ENCODE assay signal across 25 cellular contexts in genomic region chr3:184004483-184004882, GRCh38. TPM values are rescaled to one million over a fixed set of nuclear protein-coding genes. Genes with fewer than 3 reads are reported as not detected.
DNase-seq lines count a peak whose midpoint lies in the region; ATAC-seq and TF ChIP-seq lines count a peak whose summit lies in the region.
"Had no signal": no experiment of that assay in that cellular context is flagged by ENCODE, and none has a peak within 500 bp of the region (broad histone marks: within the 10 kb centered on the region; RNA-seq: fewer than 3 reads in every experiment).

No MANE protein-coding gene starts in this region.

- H3K4me1 Mint-ChIP-seq in dendritic cell treated with granulocyte-macrophage colony-stimulating factor and Interleukin-4, amounts not matched to agents 40 ng/mL and 50 ng/mL, for 4 days (ENCODE audit: low read depth): peaks cover 66% of the 10 kb centered on the region
- H3K4me1 Mint-ChIP-seq: central memory CD8-positive, alpha-beta T cell had no signal

- CTCF ChIA-PET in IMR-90 (lab: Yijun Ruan, JAX): no interaction called here

- H2BK12ac ChIP-seq in mesenchymal stem cell (ENCODE audit: low read length in 2 of 2): no peak overlapping the region

- TF ChIP-seq POLR2A in IMR-90 (IDR thresholded peaks at IDR 0.05; ENCODE audit: low read depth, low read length) (no peak), breast epithelium (IDR thresholded peaks at IDR 0.05) (no peak)

- POLR2A ChIA-PET in IMR-90 (lab: Charles Lee; ENCODE audit: unreplicated experiment): no interaction called here

- H3K18ac ChIP-seq in IMR-90 (ENCODE audit: low read depth, low read length) (peak overlapping the region; percentile 68; the same call in 1 of the 2 replicates), mesenchymal stem cell (ENCODE audit: low read depth in 1 of 2, low read length in 2 of 2) (no peak overlapping the region)

- peak overlapping the region; percentile 71; the same call in 1 of the 2 replicates for H4K91ac ChIP-seq in IMR-90 (ENCODE audit: insufficient read depth, low read depth, low read length)
- H4K91ac ChIP-seq in mesenchymal stem cell (ENCODE audit: low read length): no peak overlapping the region

- ATAC-seq in IMR-90 (ENCODE audit: low read depth): no peak
- ATAC-seq in GM21529 (IDR thresholded peaks at IDR 0.05; ENCODE audit: unreplicated experiment): no peak
- ATAC-seq: activated CD4-positive, alpha-beta T cell treated with anti-CD3 and anti-CD28 coated beads for 36 hours; HCT116 had no signal

- no peaks in the 10 kb centered on the region for H3K27me3 Mint-ChIP-seq in dendritic cell treated with granulocyte-macrophage colony-stimulating factor and Interleukin-4, amounts not matched to agents 40 ng/mL and 50 ng/mL, for 4 days
- H3K27me3 Mint-ChIP-seq: activated CD4-positive, alpha-beta T cell treated with anti-CD3 and anti-CD28 coated beads for 36 hours; activated T-cell treated with anti-CD3 and anti-CD28 coated beads, Interleukin-2, amount 50 U/mL, for 24 hours; CD4-positive, alpha-beta memory T cell; central memory CD8-positive, alpha-beta T cell had no signal

- no peaks in the 10 kb centered on the region for H4K20me1 ChIP-seq in IMR-90 (ENCODE audit: insufficient read depth, low read length)

- H3K4me3 ChIP-seq in IMR-90 (ENCODE audit: insufficient read depth, low read depth, low read length) (no peak overlapping the region), mesenchymal stem cell (ENCODE audit: insufficient read depth in 1 of 2, low read depth in 1 of 2, low read length in 2 of 2) (no peak overlapping the region), skeletal muscle tissue (ENCODE audit: low read length in 3 of 3) (no peak overlapping the region), breast epithelium (no peak overlapping the region)

- no peak overlapping the region for H2AK9ac ChIP-seq in IMR-90 (replicated peaks; ENCODE audit: low read depth, low read length, poor library complexity)

- peak overlapping the region; percentile 45; the same call in 1 of the 2 replicates for H4K5ac ChIP-seq in IMR-90 (ENCODE audit: low read depth, low read length)

- H3K9me3 ChIP-seq in IMR-90 (ENCODE audit: control insufficient read depth, insufficient read depth, low read length) (no peaks in the 10 kb centered on the region), mesenchymal stem cell (ENCODE audit: control insufficient read depth, low read length) (no peaks in the 10 kb centered on the region), skeletal muscle tissue (ENCODE audit: control insufficient read depth in 3 of 3, low read length in 3 of 3) (no peaks in the 10 kb centered on the region), breast epithelium (no peaks in the 10 kb centered on the region)

- BruUV-seq in IMR-90 (replicated peaks; lab: Mats Ljungman, UMichigan): no TSS peak

- no peak for TF ChIP-seq RAD21 in IMR-90 (IDR thresholded peaks at IDR 0.05; ENCODE audit: low read length)

- H3K27ac ChIP-seq in IMR-90 (ENCODE audit: insufficient read depth, low read length) (peak overlapping the region; percentile 68; the same call in 1 of the 2 replicates), mesenchymal stem cell (ENCODE audit: low read length, poor library complexity, severe bottlenecking) (peak overlapping the region; percentile 87), skeletal muscle tissue (ENCODE audit: low read depth, low read length) (peak overlapping the region; percentile 46), breast epithelium (no peak overlapping the region)

- in situ Hi-C loops in IMR-90 (cut with MboI; ENCODE audit: low sequenced_read_pairs): no loop called here

- peak overlapping the region; percentile 93; the same call in 2 of the 3 replicates for H2BK15ac ChIP-seq in IMR-90 (ENCODE audit: low read depth, low read length)
- no peak overlapping the region for H2BK15ac ChIP-seq in mesenchymal stem cell (ENCODE audit: low read depth, poor library complexity, severe bottlenecking)

- H3K14ac ChIP-seq in IMR-90 (replicated peaks; ENCODE audit: low read depth, low read length) (peak overlapping the region; percentile 77), mesenchymal stem cell (ENCODE audit: low read length in 2 of 2) (no peak overlapping the region)

- peak overlapping the region; percentile 2 for H3K4me3 Mint-ChIP-seq in dendritic cell treated with granulocyte-macrophage colony-stimulating factor and Interleukin-4, amounts not matched to agents 40 ng/mL and 50 ng/mL, for 4 days
- H3K4me3 Mint-ChIP-seq: activated CD4-positive, alpha-beta T cell treated with anti-CD3 and anti-CD28 coated beads for 36 hours; activated T-cell treated with anti-CD3 and anti-CD28 coated beads, Interleukin-2, amount 50 U/mL, for 24 hours; CD4-positive, alpha-beta memory T cell; central memory CD8-positive, alpha-beta T cell had no signal

- H3K4ac ChIP-seq in IMR-90 (ENCODE audit: low read depth, low read length) (peak overlapping the region; percentile 86), mesenchymal stem cell (ENCODE audit: low read depth in 1 of 2, low read length in 2 of 2) (no peak overlapping the region)

- TF ChIP-seq CTCF in IMR-90 (conservative IDR thresholded peaks at IDR 0.05; ENCODE audit: low read depth, low read length) (no peak), breast epithelium (IDR thresholded peaks at IDR 0.05) (no peak)

- peak overlapping the region; percentile 64 for H2BK120ac ChIP-seq in IMR-90 (ENCODE audit: low read depth, low read length)
- no peak overlapping the region for H2BK120ac ChIP-seq in mesenchymal stem cell (ENCODE audit: low read depth, low read length)

- H3K36me3 Mint-ChIP-seq in dendritic cell treated with granulocyte-macrophage colony-stimulating factor and Interleukin-4, amounts not matched to agents 40 ng/mL and 50 ng/mL, for 4 days (ENCODE audit: low read depth): peaks cover 47% of the 10 kb centered on the region

- no peaks in the 10 kb centered on the region for H3K9me3 Mint-ChIP-seq in dendritic cell treated with granulocyte-macrophage colony-stimulating factor and Interleukin-4, amounts not matched to agents 40 ng/mL and 50 ng/mL, for 4 days
- H3K9me3 Mint-ChIP-seq: activated T-cell treated with anti-CD3 and anti-CD28 coated beads, Interleukin-2, amount 50 U/mL, for 24 hours; CD4-positive, alpha-beta memory T cell; central memory CD8-positive, alpha-beta T cell had no signal

- H3K56ac ChIP-seq in IMR-90 (ENCODE audit: extremely low read depth, insufficient read depth, low read length): no peak overlapping the region

- no peaks in the 10 kb centered on the region for H3K27me3 ChIP-seq in IMR-90 (ENCODE audit: control insufficient read depth, insufficient read depth, low read length)
- no peaks in the 10 kb centered on the region for H3K27me3 ChIP-seq in mesenchymal stem cell (ENCODE audit: control insufficient read depth in 1 of 2, insufficient read depth in 1 of 2, low read length in 2 of 2)
- no peaks in the 10 kb centered on the region for H3K27me3 ChIP-seq in skeletal muscle tissue (ENCODE audit: control insufficient read depth in 3 of 3, insufficient read depth in 3 of 3, low read length in 3 of 3)
- H3K27me3 ChIP-seq in breast epithelium: no peaks in the 10 kb centered on the region

- intact Hi-C loops in IMR-90 (cut with micrococcal nuclease) (no loop called here), breast epithelium (cut with DNase I; ENCODE audit: low total_unique reads) (no loop called here)
- intact Hi-C loops in dendritic cell treated with granulocyte-macrophage colony-stimulating factor and Interleukin-4, amounts not matched to agents 40 ng/mL and 50 ng/mL, for 4 days (cut with micrococcal nuclease): no loop called here

- H3K79me1 ChIP-seq in IMR-90 (ENCODE audit: low read depth in 1 of 2, low read length in 2 of 2) (peaks cover 25 to 53% of the 10 kb centered on the region in 2 experiments), mesenchymal stem cell (replicated peaks; ENCODE audit: low read length, poor library complexity, severe bottlenecking) (peaks cover 23% of the 10 kb centered on the region)

- DNase-seq in IMR-90 (no peak), mesenchymal stem cell (peak; percentile 51), NCI-H128 (lab: John Stamatoyannopoulos, UW; ENCODE audit: unreplicated experiment) (no peak), breast epithelium (ENCODE audit: low spot score in 2 of 2) (no peak)
- DNase-seq in stimulated activated CD4-positive, alpha-beta T cell treated with anti-CD3 and anti-CD28 coated beads, Interleukin-4, amount 100 ng/mL, for 24 hours: no peak
- DNase-seq: activated CD4-positive, alpha-beta T cell treated with anti-CD3 and anti-CD28 coated beads for 36 hours; activated CD8-positive, alpha-beta memory T cell treated with anti-CD3 and anti-CD28 coated beads for 24 hours; activated naive CD4-positive, alpha-beta T cell; activated T-cell treated with anti-CD3 and anti-CD28 coated beads, Interleukin-2, amount 50 U/mL, for 24 hours; anterior cingulate cortex; CD4-positive, alpha-beta memory T cell; foreskin melanocyte; Karpas-422; mammary epithelial cell; NCI-H187; NCI-H526 treated with DMSO at 0.1 percent for 48 hours; right cardiac atrium; T-helper 1 cell had no signal

- dilution Hi-C loops in IMR-90 (cut with HindIII; ENCODE audit: low sequenced_read_pairs, unreplicated experiment): no loop called here

- peaks cover 19% of the 10 kb centered on the region for H3K9me1 ChIP-seq in IMR-90 (ENCODE audit: insufficient read depth, low read length)

- peak overlapping the region; percentile 73 for H3K27ac Mint-ChIP-seq in dendritic cell treated with granulocyte-macrophage colony-stimulating factor and Interleukin-4, amounts not matched to agents 40 ng/mL and 50 ng/mL, for 4 days
- H3K27ac Mint-ChIP-seq: activated CD4-positive, alpha-beta T cell treated with anti-CD3 and anti-CD28 coated beads for 36 hours; activated T-cell treated with anti-CD3 and anti-CD28 coated beads, Interleukin-2, amount 50 U/mL, for 24 hours; CD4-positive, alpha-beta memory T cell had no signal

- H3K23ac ChIP-seq in IMR-90 (ENCODE audit: low read depth, low read length) (no peak overlapping the region), mesenchymal stem cell (ENCODE audit: low read length in 2 of 2) (no peak overlapping the region)

- H2AK5ac ChIP-seq in IMR-90 (ENCODE audit: low read depth, low read length) (peak overlapping the region; percentile 91), mesenchymal stem cell (ENCODE audit: low read length, severe bottlenecking) (no peak overlapping the region)

- H3K4me1 ChIP-seq in IMR-90 (ENCODE audit: control insufficient read depth, insufficient read depth, low read length) (peaks cover 24% of the 10 kb centered on the region), mesenchymal stem cell (ENCODE audit: control insufficient read depth, insufficient read depth, low read depth, low read length) (peaks cover 16% of the 10 kb centered on the region), skeletal muscle tissue (ENCODE audit: control insufficient read depth in 3 of 3, insufficient read depth in 3 of 3, low read length in 3 of 3) (peaks cover 27 to 59% (median 56%) of the 10 kb centered on the region in 3 donors), breast epithelium (no peaks in the 10 kb centered on the region)

- WGBS in IMR-90 (ENCODE audit: extremely low coverage in 2 of 2, insufficient read length in 1 of 2), 2 experiments: no CpG with 5 or more reads among the region's 2 CpGs
- 20% methylated on average over 1 of the region's 2 CpGs for WGBS in mesenchymal stem cell

- H3K36me3 ChIP-seq in IMR-90 (ENCODE audit: control insufficient read depth, insufficient read depth, low read length) (no peaks in the 10 kb centered on the region), mesenchymal stem cell (ENCODE audit: control insufficient read depth in 1 of 2, insufficient read depth in 2 of 2, low read depth in 1 of 2, low read length in 2 of 2) (peaks cover 6 to 20% of the 10 kb centered on the region in 2 experiments), skeletal muscle tissue (ENCODE audit: control insufficient read depth in 3 of 3, insufficient read depth in 3 of 3, low read length in 3 of 3) (peaks cover 0 to 6% (median 5%) of the 10 kb centered on the region in 3 donors), breast epithelium (no peaks in the 10 kb centered on the region)

- H2AFZ ChIP-seq in IMR-90 (replicated peaks; ENCODE audit: low read length, poor library complexity): no peak overlapping the region
- no peak overlapping the region for H2AFZ ChIP-seq in mesenchymal stem cell (ENCODE audit: low read depth, low read length)

- H2BK5ac ChIP-seq in IMR-90 (ENCODE audit: low read depth, low read length, poor library complexity, severe bottlenecking) (peak overlapping the region; percentile 95), mesenchymal stem cell (ENCODE audit: low read depth, low read length, poor library complexity, severe bottlenecking) (no peak overlapping the region)

- peak overlapping the region; percentile 86 for H2BK20ac ChIP-seq in IMR-90 (ENCODE audit: low read depth, low read length)

- H3K9ac ChIP-seq in IMR-90 (ENCODE audit: low read depth, low read length) (no peak overlapping the region), mesenchymal stem cell (ENCODE audit: low read length) (no peak overlapping the region), skeletal muscle tissue (ENCODE audit: low read depth in 1 of 3, low read length in 3 of 3) (peak overlapping the region in 2 of 3 donors; percentile 17 to 42)

- H3K4me2 ChIP-seq in IMR-90 (ENCODE audit: low read depth, low read length) (no peak overlapping the region), mesenchymal stem cell (ENCODE audit: low read length, poor library complexity, severe bottlenecking) (no peak overlapping the region)

- H4K8ac ChIP-seq in IMR-90 (ENCODE audit: low read depth in 2 of 2, low read length in 2 of 2) (peak overlapping the region; percentile 64 to 87; a peak in 3 of 4 replicates), mesenchymal stem cell (ENCODE audit: low read length) (no peak overlapping the region)

RNA-seq across cellular contexts. Expression of gene ABCC5, which starts 13.2 kb away (rescaled TPM):
- total RNA-seq in IMR-90 (2012; rRNA removed): 8.4 and 9.2 TPM in 2 replicates
- polyA plus RNA-seq in IMR-90 (2012; rRNA removed): 16.2 and 17.7 TPM in 2 replicates
- 5.0 and 6.9 TPM in 2 replicates for polyA plus RNA-seq in IMR-90 (2012; cell fraction: cytosol; rRNA removed)
- 56.7 and 152 TPM in 2 replicates for polyA plus RNA-seq in IMR-90 (2012; cell fraction: nucleus; rRNA removed; ENCODE audit: low replicate concordance)
- 14.0 TPM for polyA plus RNA-seq in mesenchymal stem cell (2013, experiment 1 of 2)
- polyA plus RNA-seq in mesenchymal stem cell (2013, experiment 2 of 2): 13.5 TPM
- total RNA-seq in skeletal muscle tissue: 17.7 TPM
- total RNA-seq in breast epithelium: 10 to 100 TPM; 21.0 to 29.9 (median 21.8) TPM

RNA-seq across cellular contexts. Expression of gene HTR3D, which starts 27.1 kb away (rescaled TPM):
- total RNA-seq in IMR-90 (2012; rRNA removed) (not detected in 2 replicates), skeletal muscle tissue (not detected), breast epithelium (not detected)
- polyA plus RNA-seq in IMR-90 (2012; rRNA removed): not detected in 2 replicates
- not detected in 2 replicates for polyA plus RNA-seq in IMR-90 (2012; cell fraction: cytosol; rRNA removed)
- polyA plus RNA-seq in IMR-90 (2012; cell fraction: nucleus; rRNA removed; ENCODE audit: low replicate concordance): not detected in 2 replicates
- not detected for polyA plus RNA-seq in mesenchymal stem cell (2013, experiment 1 of 2)
- not detected for polyA plus RNA-seq in mesenchymal stem cell (2013, experiment 2 of 2)
- total RNA-seq: activated CD4-positive, alpha-beta T cell treated with anti-CD3 and anti-CD28 coated beads for 36 hours; CD4-positive, alpha-beta memory T cell; epithelial cell of proximal tubule; mammary epithelial cell; right cardiac atrium had no signal
- polyA plus RNA-seq: CD4-positive, alpha-beta memory T cell; keratinocyte; mammary epithelial cell; right cardiac atrium had no signal

RNA-seq across cellular contexts. Expression of gene HTR3C, which starts 48.4 kb away (rescaled TPM):
- total RNA-seq in IMR-90 (2012; rRNA removed): not detected in 2 replicates
- polyA plus RNA-seq in IMR-90 (2012; rRNA removed): not detected in 2 replicates
- polyA plus RNA-seq in IMR-90 (2012; cell fraction: cytosol; rRNA removed): not detected in 2 replicates
- polyA plus RNA-seq in IMR-90 (2012; cell fraction: nucleus; rRNA removed; ENCODE audit: low replicate concordance): not detected in 2 replicates
- not detected for polyA plus RNA-seq in mesenchymal stem cell (2013, experiment 1 of 2)
- not detected for polyA plus RNA-seq in mesenchymal stem cell (2013, experiment 2 of 2)
- not detected for total RNA-seq in skeletal muscle tissue
- not detected for total RNA-seq in breast epithelium
- total RNA-seq: activated CD4-positive, alpha-beta T cell treated with anti-CD3 and anti-CD28 coated beads for 36 hours; CD4-positive, alpha-beta memory T cell; epithelial cell of proximal tubule; mammary epithelial cell; right cardiac atrium had no signal
- polyA plus RNA-seq: CD4-positive, alpha-beta memory T cell; keratinocyte; mammary epithelial cell; right cardiac atrium had no signal

Comparison
In these comparisons a context has a peak if more than half of its experiments do, and no peak if none do; other contexts are left out.
1. H3K27ac ChIP-seq: peak in IMR-90 (single experiment), mesenchymal stem cell (single experiment) and skeletal muscle tissue (single experiment); none in breast epithelium (0 of 2).
2. H3K9ac ChIP-seq: peak in skeletal muscle tissue (2 of 3); none in IMR-90 (single experiment) and mesenchymal stem cell (single experiment).